ENCODE assay signal across 7 cellular contexts in the genomic region with DNA sequence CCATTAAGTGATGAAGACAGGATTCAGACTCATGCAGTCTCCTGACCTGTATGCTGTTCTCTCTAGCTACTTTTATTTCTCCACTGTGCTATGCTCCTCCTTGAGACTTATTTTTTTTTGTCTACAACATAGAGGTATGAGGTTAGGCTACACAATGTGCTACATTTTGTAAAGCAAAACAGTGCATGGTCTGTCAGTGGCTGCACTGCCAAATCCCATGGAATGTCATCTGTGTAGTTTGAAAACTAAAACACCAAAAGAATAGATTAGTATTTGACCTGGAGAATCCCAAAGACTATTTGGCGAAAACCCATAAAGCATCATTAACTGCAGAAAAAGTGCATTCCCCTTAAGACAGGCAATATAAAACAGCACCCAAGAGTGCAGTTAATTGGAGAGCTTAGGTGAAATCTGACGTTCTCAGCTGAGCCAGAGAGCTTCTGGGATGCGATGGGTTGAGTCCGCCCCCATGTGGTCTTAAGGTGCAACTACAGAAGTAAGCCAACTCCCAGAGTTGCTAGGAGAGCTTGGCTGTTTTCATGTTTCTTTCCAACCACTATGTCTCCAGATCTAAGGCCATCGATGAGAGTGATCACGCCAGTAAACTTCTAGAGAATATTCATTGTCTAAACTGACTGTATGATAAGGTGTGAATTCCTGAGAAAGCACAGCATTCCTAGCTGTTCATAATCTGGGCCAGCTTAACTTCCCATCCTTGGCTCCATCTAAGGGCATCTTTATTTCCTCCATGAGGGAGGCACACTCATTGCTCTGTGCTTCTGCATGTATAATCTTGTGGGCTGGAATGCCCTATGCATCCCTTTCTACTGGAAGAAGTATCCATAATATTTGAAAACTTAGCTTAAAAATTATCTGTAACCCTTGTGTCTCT. TPM values are rescaled to one million over a fixed set of nuclear protein-coding genes. Genes with fewer than 3 reads are reported as not detected.
DNase-seq lines count a peak whose midpoint lies in the region; ATAC-seq and TF ChIP-seq lines count a peak whose summit lies in the region.

No MANE protein-coding gene starts in this region.

- H3K4me1 Mint-ChIP-seq in activated naive CD8-positive, alpha-beta T cell treated with anti-CD3 and anti-CD28 coated beads, Interleukin-2, amount 10 ng/mL, durations not matched to agents 7 days and 5 days, result no peaks in the 10 kb centered on the region

- DNase-seq in GM10248 (ENCODE audit: extremely low spot score), result peak; percentile 63
- DNase-seq in KG1 (lab: John Stamatoyannopoulos, UW), result peak; percentile 28
- DNase-seq in RPMI8226, result peak; percentile 76
- DNase-seq in activated naive CD8-positive, alpha-beta T cell treated with anti-CD3 and anti-CD28 coated beads, Interleukin-2, amount 10 ng/mL, durations not matched to agents 7 days and 5 days, result no peak
- DNase-seq in heart right ventricle, result peak in 1 of 2 donors; percentile 45
- DNase-seq in putamen (ENCODE audit: low spot score), result peak; percentile 77

- peaks cover 7% of the 10 kb centered on the region for H3K27me3 Mint-ChIP-seq in activated naive CD8-positive, alpha-beta T cell treated with anti-CD3 and anti-CD28 coated beads, Interleukin-2, amount 10 ng/mL, durations not matched to agents 7 days and 5 days

- H3K36me3 ChIP-seq in heart right ventricle, result no peaks in the 10 kb centered on the region

- intact Hi-C loops in heart right ventricle (cut with DNase I), result loop anchor here in 9 of 10 donors (1.0 to 10.0 kb wide), 7 partner anchors 45 to 1212 kb away; no protein-coding TSS in a partner anchor

- no peak overlapping the region for H3K27ac ChIP-seq in heart right ventricle

- H3K9me3 ChIP-seq in heart right ventricle, result no peaks in the 10 kb centered on the region

- peak; percentile 91 for ATAC-seq in GM21786 (IDR thresholded peaks at IDR 0.05; ENCODE audit: unreplicated experiment)
- ATAC-seq in activated naive CD8-positive, alpha-beta T cell treated with anti-CD3 and anti-CD28 coated beads, Interleukin-2, amount 10 ng/mL, durations not matched to agents 7 days and 5 days (ENCODE audit: low read depth), result peak; percentile 76
- ATAC-seq in heart right ventricle, result peak; percentile 69 to 93 (median 88)

- no peaks in the 10 kb centered on the region for H3K27me3 ChIP-seq in heart right ventricle

- H3K27ac Mint-ChIP-seq in activated naive CD8-positive, alpha-beta T cell treated with anti-CD3 and anti-CD28 coated beads, Interleukin-2, amount 10 ng/mL, durations not matched to agents 7 days and 5 days, result no peak overlapping the region

- H3K9me3 Mint-ChIP-seq in activated naive CD8-positive, alpha-beta T cell treated with anti-CD3 and anti-CD28 coated beads, Interleukin-2, amount 10 ng/mL, durations not matched to agents 7 days and 5 days, result no peaks in the 10 kb centered on the region

- CTCF ChIA-PET in GM10248 (lab: Yijun Ruan, JAX), result interaction anchor here (0.6 to 2.9 kb wide), 29 partner anchors 9 to 1432 kb away, joined by 3 to 32 read pairs (median 5); a partner anchor contains a TSS

- POLR2A ChIA-PET in GM10248 (lab: Yijun Ruan, JAX), result interaction anchor here (0.6 to 0.7 kb wide), 2 partner anchors 588 to 1163 kb away, joined by 3 to 4 read pairs; a partner anchor contains a TSS
- POLR2A ChIA-PET in activated naive CD8-positive, alpha-beta T cell treated with anti-CD3 and anti-CD28 coated beads, Interleukin-2, amount 10 ng/mL, durations not matched to agents 7 days and 5 days (lab: Charles Lee), result no interaction called here

- H3K4me1 ChIP-seq in heart right ventricle, result peaks cover 0 to 4% (median 0%) of the 10 kb centered on the region in 9 donors

- no peak overlapping the region for H3K4me3 ChIP-seq in heart right ventricle

- WGBS in heart right ventricle, 2 donors, result 2 to 5% methylated on average over 6 of the region's 6 CpGs

- H3K4me3 Mint-ChIP-seq in activated naive CD8-positive, alpha-beta T cell treated with anti-CD3 and anti-CD28 coated beads, Interleukin-2, amount 10 ng/mL, durations not matched to agents 7 days and 5 days, result no peak overlapping the region

- H3K36me3 Mint-ChIP-seq in activated naive CD8-positive, alpha-beta T cell treated with anti-CD3 and anti-CD28 coated beads, Interleukin-2, amount 10 ng/mL, durations not matched to agents 7 days and 5 days, result no peaks in the 10 kb centered on the region

- TF ChIP-seq CTCF in GM10248 (IDR thresholded peaks at IDR 0.05; ENCODE audit: control extremely low read depth, extremely low read depth, low read depth, missing control alignments) (peak; percentile 87), heart right ventricle (IDR thresholded peaks at IDR 0.05) (peak; percentile 77 to 92 (median 90))

RNA-seq across cellular contexts. Expression of a gene that starts 20.7 kb away (rescaled TPM):
- 1 to 10 TPM; 2.9 to 3.6 TPM for total RNA-seq in activated naive CD8-positive, alpha-beta T cell treated with anti-CD3 and anti-CD28 coated beads, Interleukin-2, amount 10 ng/mL, durations not matched to agents 7 days and 5 days
- total RNA-seq in heart right ventricle, result 100 to 1,000 TPM in 7 of 10 donors, 10 to 100 TPM in 3; 24.0 to 212 (median 130) TPM
- 100 to 1,000 TPM in 1 of 2 donors, 10 to 100 TPM in 1; 73.6 to 188 TPM for polyA plus RNA-seq in heart right ventricle

Comparison
In these comparisons a context has a peak if more than half of its experiments do, and no peak if none do; other contexts are left out.
1. RNA of a gene that starts 20.7 kb away (total RNA-seq): 24.0 to 212 TPM in heart right ventricle; 2.9 to 3.6 TPM in activated naive CD8-positive, alpha-beta T cell treated with anti-CD3 and anti-CD28 coated beads, Interleukin-2, amount 10 ng/mL, durations not matched to agents 7 days and 5 days; every median in the first group is over 4 times any median in the second.
2. Peak in every context shown above with its lines, with median percentiles within 50 percentile points of each other: ATAC-seq.